11 cellular contexts compared by ENCODE assay signal in the genomic region with DNA sequence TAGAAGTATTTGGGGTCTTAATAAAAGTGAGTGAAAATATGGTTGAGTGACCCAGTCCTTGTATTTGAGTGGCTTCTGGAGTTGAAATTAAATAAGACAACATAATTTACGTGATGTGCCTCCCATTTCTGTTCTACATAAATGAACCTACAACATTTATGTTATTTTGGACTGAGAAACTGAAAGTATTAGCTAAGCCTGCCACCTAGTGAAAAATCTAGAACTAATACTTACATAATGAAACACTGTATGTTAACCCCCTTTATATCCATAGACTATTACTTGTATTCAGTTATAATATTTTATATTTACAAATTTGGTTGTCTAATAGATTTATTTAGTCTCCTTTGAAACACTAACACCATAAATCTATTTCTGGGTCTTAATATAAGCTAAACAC.
A peak's percentile ranks its signal among the peaks of the same experiment; 100 is the strongest.
DNase-seq lines count a peak whose midpoint lies in the region; ATAC-seq and TF ChIP-seq lines count a peak whose summit lies in the region.
"Had no signal": no experiment of that assay in that cellular context is flagged by ENCODE, and none has a peak within 500 bp of the region (broad histone marks: within the 10 kb centered on the region; RNA-seq: fewer than 3 reads in every experiment).

No MANE protein-coding gene starts in this region.

- H4K20me1 ChIP-seq in GM23338 (replicated peaks; ENCODE audit: insufficient read depth) (no peaks in the 10 kb centered on the region), fibroblast of lung (ENCODE audit: control insufficient read depth, extremely low read depth, insufficient read depth, low read length) (no peaks in the 10 kb centered on the region)

- intact Hi-C loops in sigmoid colon (cut with DNase I), result no loop called here

- ATAC-seq in GM23338 (no peak), HG03039 (IDR thresholded peaks at IDR 0.05; ENCODE audit: unreplicated experiment) (no peak), GM19395 (IDR thresholded peaks at IDR 0.05; ENCODE audit: unreplicated experiment) (no peak)

- DNase-seq in Ammon's horn (ENCODE audit: low spot score) (peak; percentile 21), GM23338 (ENCODE audit: low spot score) (peak; percentile 19), NCI-H748 (lab: John Stamatoyannopoulos, UW; ENCODE audit: unreplicated experiment) (peak; percentile 51), fibroblast of lung (ENCODE audit: low read depth in 2 of 2) (peak; percentile 30 to 74), sigmoid colon (no peak), NCI-H187 (lab: John Stamatoyannopoulos, UW) (no peak)
- DNase-seq: activated B cell treated with CpG ODN at 0.5 μM for 24 hours had no signal

- TF ChIP-seq EP300 in sigmoid colon (IDR thresholded peaks at IDR 0.05), result no peak

- no peaks in the 10 kb centered on the region for H3F3A ChIP-seq in GM23338 (replicated peaks; ENCODE audit: low read depth)

- peaks cover 7% of the 10 kb centered on the region for H3K36me3 Mint-ChIP-seq in GM23338 (ENCODE audit: low read depth)
- H3K36me3 Mint-ChIP-seq: memory B cell had no signal

- H3K27ac ChIP-seq in GM23338 (ENCODE audit: low read depth) (no peak overlapping the region), fibroblast of lung (ENCODE audit: insufficient read depth, low read length) (no peak overlapping the region), sigmoid colon (no peak overlapping the region)
- H3K27ac ChIP-seq: thoracic aorta had no signal

- no peaks in the 10 kb centered on the region for H3K9me3 ChIP-seq in fibroblast of lung (ENCODE audit: control insufficient read depth, insufficient read depth, low read depth, low read length)
- no peaks in the 10 kb centered on the region for H3K9me3 ChIP-seq in sigmoid colon
- H3K9me3 ChIP-seq: thoracic aorta had no signal

- H3K27ac Mint-ChIP-seq in GM23338, result no peak overlapping the region
- H3K27ac Mint-ChIP-seq: activated B cell treated with CpG ODN at 0.5 μM for 24 hours, memory B cell had no signal

- peaks cover 44% of the 10 kb centered on the region for H3K4me1 Mint-ChIP-seq in GM23338
- H3K4me1 Mint-ChIP-seq: activated B cell treated with CpG ODN at 0.5 μM for 24 hours, memory B cell had no signal

- peaks cover 39% of the 10 kb centered on the region for H3K4me1 ChIP-seq in GM23338 (ENCODE audit: insufficient read depth)
- no peaks in the 10 kb centered on the region for H3K4me1 ChIP-seq in fibroblast of lung (ENCODE audit: control insufficient read depth, extremely low read depth, insufficient read depth, low read length)
- no peaks in the 10 kb centered on the region for H3K4me1 ChIP-seq in sigmoid colon

- H2AFZ ChIP-seq in GM23338, result no peak overlapping the region
- H2AFZ ChIP-seq in fibroblast of lung (ENCODE audit: low read length), result no peak overlapping the region

- 25 to 52% methylated on average over 1 of the region's 1 CpG for WGBS in sigmoid colon, 2 donors

- TF ChIP-seq POLR2A in sigmoid colon (IDR thresholded peaks at IDR 0.05), result no peak

- H3K27me3 Mint-ChIP-seq in GM23338 (ENCODE audit: insufficient read depth, low read depth, poor library complexity), result peaks cover 2% of the 10 kb centered on the region
- H3K27me3 Mint-ChIP-seq: activated B cell treated with CpG ODN at 0.5 μM for 24 hours, memory B cell had no signal

- H3K27me3 ChIP-seq in GM23338 (ENCODE audit: insufficient read depth) (no peaks in the 10 kb centered on the region), fibroblast of lung (ENCODE audit: control insufficient read depth, insufficient read depth, low read length) (no peaks in the 10 kb centered on the region), sigmoid colon (no peaks in the 10 kb centered on the region)

- H3K4me2 ChIP-seq in GM23338 (no peak overlapping the region), fibroblast of lung (ENCODE audit: extremely low read depth, insufficient read depth, low read length) (no peak overlapping the region)

- no peaks in the 10 kb centered on the region for H3K9me3 Mint-ChIP-seq in GM23338
- H3K9me3 Mint-ChIP-seq: activated B cell treated with CpG ODN at 0.5 μM for 24 hours, memory B cell had no signal

- H3K36me3 ChIP-seq in GM23338 (ENCODE audit: insufficient read depth) (no peaks in the 10 kb centered on the region), fibroblast of lung (ENCODE audit: control insufficient read depth, insufficient read depth, low read length) (no peaks in the 10 kb centered on the region), sigmoid colon (no peaks in the 10 kb centered on the region)
- H3K36me3 ChIP-seq: thoracic aorta had no signal

- TF ChIP-seq CTCF in GM23338 (conservative IDR thresholded peaks at IDR 0.05; ENCODE audit: low read depth in 2 of 2) (peak in 1 of 2 experiments; percentile 21; a peak in 1 of 4 replicates), fibroblast of lung (conservative IDR thresholded peaks at IDR 0.05 in 1 of 2, IDR thresholded peaks at IDR 0.05 in 1 of 2; ENCODE audit: low read depth in 1 of 2, low read length in 2 of 2) (peak in 1 of 2 donors; percentile 14), sigmoid colon (IDR thresholded peaks at IDR 0.05) (no peak)

- H3K79me2 ChIP-seq in GM23338 (replicated peaks; ENCODE audit: insufficient read depth), result no peaks in the 10 kb centered on the region
- no peaks in the 10 kb centered on the region for H3K79me2 ChIP-seq in fibroblast of lung (ENCODE audit: control insufficient read depth, insufficient read depth, low read length)

- H3K9ac ChIP-seq in fibroblast of lung (ENCODE audit: insufficient read depth, low read length), result no peak overlapping the region

- no peak overlapping the region for H3K4me3 Mint-ChIP-seq in GM23338
- H3K4me3 Mint-ChIP-seq: activated B cell treated with CpG ODN at 0.5 μM for 24 hours, memory B cell had no signal

- H3K4me3 ChIP-seq in GM23338 (no peak overlapping the region), fibroblast of lung (replicated peaks in 1 of 4; ENCODE audit: control extremely low read depth in 1 of 4, insufficient read depth in 1 of 4, low read depth in 3 of 4, low read length in 4 of 4) (no peak overlapping the region), sigmoid colon (no peak overlapping the region)
- H3K4me3 ChIP-seq: thoracic aorta had no signal

- no peaks in the 10 kb centered on the region for H3K9me2 ChIP-seq in GM23338 (ENCODE audit: insufficient read depth)

TF ChIP-seq in GM23338, 12 proteins besides CTCF, POLR2A, EP300 and RAD21 (continues in another document):
- TF ChIP-seq STAT1 (IDR thresholded peaks at IDR 0.05; ENCODE audit: unreplicated experiment) (no peak), ZNF114 (CRISPR knock-in tag; IDR thresholded peaks at IDR 0.05) (no peak), POLR2AphosphoS5 (IDR thresholded peaks at IDR 0.05; ENCODE audit: low read depth) (no peak), JUNB (IDR thresholded peaks at IDR 0.05; ENCODE audit: unreplicated experiment) (no peak), EZH2phosphoT487 (IDR thresholded peaks at IDR 0.05; ENCODE audit: unreplicated experiment) (no peak), CREB1 (CRISPR knock-in tag; IDR thresholded peaks at IDR 0.05; ENCODE audit: low read depth) (no peak), NANOG (IDR thresholded peaks at IDR 0.05; ENCODE audit: borderline replicate concordance) (no peak), ZNF331 (CRISPR knock-in tag; IDR thresholded peaks at IDR 0.05; ENCODE audit: low read depth) (no peak), EZH2 (IDR thresholded peaks at IDR 0.05; ENCODE audit: low read depth, unreplicated experiment) (no peak)
- TF ChIP-seq, protein P1, sequence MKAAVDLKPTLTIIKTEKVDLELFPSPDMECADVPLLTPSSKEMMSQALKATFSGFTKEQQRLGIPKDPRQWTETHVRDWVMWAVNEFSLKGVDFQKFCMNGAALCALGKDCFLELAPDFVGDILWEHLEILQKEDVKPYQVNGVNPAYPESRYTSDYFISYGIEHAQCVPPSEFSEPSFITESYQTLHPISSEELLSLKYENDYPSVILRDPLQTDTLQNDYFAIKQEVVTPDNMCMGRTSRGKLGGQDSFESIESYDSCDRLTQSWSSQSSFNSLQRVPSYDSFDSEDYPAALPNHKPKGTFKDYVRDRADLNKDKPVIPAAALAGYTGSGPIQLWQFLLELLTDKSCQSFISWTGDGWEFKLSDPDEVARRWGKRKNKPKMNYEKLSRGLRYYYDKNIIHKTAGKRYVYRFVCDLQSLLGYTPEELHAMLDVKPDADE (IDR thresholded peaks at IDR 0.05), result no peak

Comparison
In these comparisons a context has a peak if more than half of its experiments do, and no peak if none do; other contexts are left out.
1. DNase-seq: peak in Ammon's horn (single experiment), GM23338 (single experiment), NCI-H748 (single experiment) and fibroblast of lung (2 of 2); none in sigmoid colon (single experiment) and NCI-H187 (0 of 2).